9 cellular contexts compared by ENCODE assay signal in genomic region chr4:13548059-13548983, GRCh38. TPM values are rescaled to one million over a fixed set of nuclear protein-coding genes. Genes with fewer than 3 reads are reported as not detected.
A peak's percentile ranks its signal among the peaks of the same experiment; 100 is the strongest.
DNase-seq lines count a peak whose midpoint lies in the region; ATAC-seq and TF ChIP-seq lines count a peak whose summit lies in the region.
"Had no signal": no experiment of that assay in that cellular context is flagged by ENCODE, and none has a peak within 500 bp of the region (broad histone marks: within the 10 kb centered on the region; RNA-seq: fewer than 3 reads in every experiment).

No MANE protein-coding gene starts in this region.

- peaks cover 8% of the 10 kb centered on the region for H3K4me1 ChIP-seq in HUES64 (ENCODE audit: insufficient read depth, low read length)
- H3K4me1 ChIP-seq in neuronal stem cell (ENCODE audit: control insufficient read depth in 2 of 2, insufficient read depth in 1 of 2, low read depth in 1 of 2, low read length in 2 of 2): peaks cover 2 to 4% of the 10 kb centered on the region in 2 donors

- H4K8ac ChIP-seq in neuronal stem cell (ENCODE audit: low read depth, low read length): no peak overlapping the region

- H3K27me3 ChIP-seq in HUES64 (ENCODE audit: insufficient read depth, low read length) (peaks cover 69% of the 10 kb centered on the region), neuronal stem cell (ENCODE audit: control insufficient read depth in 3 of 3, insufficient read depth in 3 of 3, low read depth in 1 of 3, low read length in 3 of 3) (peaks cover 17 to 43% (median 23%) of the 10 kb centered on the region in 3 experiments)

- no peak overlapping the region for H2BK12ac ChIP-seq in neuronal stem cell (ENCODE audit: low read length)

- H3K9me3 ChIP-seq in HUES64 (ENCODE audit: insufficient read depth, low read depth, low read length) (no peaks in the 10 kb centered on the region), neuronal stem cell (replicated peaks in 1 of 2; ENCODE audit: control insufficient read depth in 2 of 2, insufficient read depth in 1 of 2, low read depth in 1 of 2, low read length in 2 of 2) (peaks cover 0 to 14% of the 10 kb centered on the region in 2 donors)

- no peak for ATAC-seq in HG02588 (IDR thresholded peaks at IDR 0.05; ENCODE audit: unreplicated experiment)
- no peak for ATAC-seq in sciatic nerve
- no peak for ATAC-seq in GM21390 (IDR thresholded peaks at IDR 0.05; ENCODE audit: unreplicated experiment)

- H3K4ac ChIP-seq in neuronal stem cell (ENCODE audit: low read length): no peak overlapping the region

- H2BK5ac ChIP-seq in neuronal stem cell (ENCODE audit: low read length): no peak overlapping the region

- H3K4me3 ChIP-seq in GM08714 (ENCODE audit: low read length) (peak overlapping the region; percentile 56; the same call in 1 of the 2 replicates), HUES64 (ENCODE audit: low read length) (peak overlapping the region; percentile 64), astrocyte of the spinal cord (ENCODE audit: low read depth, low read length) (peak overlapping the region; percentile 15), neuronal stem cell (ENCODE audit: low read length in 2 of 2) (peak overlapping the region in 1 of 2 donors; percentile 35)
- H3K4me3 ChIP-seq: lung had no signal

- H2BK120ac ChIP-seq in neuronal stem cell (ENCODE audit: low read depth, low read length): no peak overlapping the region

- H3K27ac ChIP-seq in HUES64 (ENCODE audit: low read depth, low read length) (no peak overlapping the region), neuronal stem cell (replicated peaks; ENCODE audit: low read length) (no peak overlapping the region)

- DNase-seq in astrocyte of the spinal cord (ENCODE audit: low read depth, low spot score) (peak; percentile 32), neuronal stem cell (ENCODE audit: low spot score) (no peak), sciatic nerve (ENCODE audit: low spot score) (no peak)
- no peak for DNase-seq in stimulated activated naive CD4-positive, alpha-beta T cell (lab: John Stamatoyannopoulos, UW)

- no peak overlapping the region for H4K91ac ChIP-seq in neuronal stem cell (ENCODE audit: low read depth, low read length, poor library complexity)

- H3K79me1 ChIP-seq in neuronal stem cell (ENCODE audit: low read depth, low read length): no peaks in the 10 kb centered on the region

- intact Hi-C loops in sciatic nerve (cut with DNase I): loop anchor here (10.0 kb wide), 1 partner anchor 694 kb away; no protein-coding TSS in a partner anchor

- H3K4me2 ChIP-seq in neuronal stem cell (ENCODE audit: insufficient read depth, low read length, poor library complexity, severe bottlenecking): peak overlapping the region; percentile 91

- H2BK15ac ChIP-seq in neuronal stem cell (ENCODE audit: low read length): no peak overlapping the region

- H3K14ac ChIP-seq in neuronal stem cell (ENCODE audit: low read length): no peak overlapping the region

- no peak overlapping the region for H3K23ac ChIP-seq in neuronal stem cell (ENCODE audit: low read depth, low read length, poor library complexity)

- in situ Hi-C loops in astrocyte of the spinal cord (cut with HindIII; ENCODE audit: low sequenced_read_pairs): no loop called here

- TF ChIP-seq CTCF in astrocyte of the spinal cord (IDR thresholded peaks at IDR 0.05; ENCODE audit: low read depth, low read length): no peak

- no peak overlapping the region for H2AK5ac ChIP-seq in neuronal stem cell (ENCODE audit: low read depth, low read length)

- H3K36me3 ChIP-seq in HUES64 (ENCODE audit: insufficient read depth, low read length): no peaks in the 10 kb centered on the region
- H3K36me3 ChIP-seq in neuronal stem cell (replicated peaks in 1 of 2; ENCODE audit: control insufficient read depth in 2 of 2, insufficient read depth in 2 of 2, low read length in 2 of 2): no peaks in the 10 kb centered on the region

- 7% methylated on average over 32 of the region's 35 CpGs for WGBS in HUES64
- no CpG with 5 or more reads among the region's 35 CpGs for WGBS in neuronal stem cell (ENCODE audit: extremely low coverage in 2 of 2, insufficient read length in 2 of 2, insufficient replicate concordance in 1 of 2), 2 donors

- H3K9ac ChIP-seq in HUES64 (ENCODE audit: low read depth, low read length) (no peak overlapping the region), neuronal stem cell (ENCODE audit: low read depth, low read length, poor library complexity) (no peak overlapping the region)

- H2AFZ ChIP-seq in neuronal stem cell (ENCODE audit: low read length): peak overlapping the region; percentile 96

- no peak overlapping the region for H3K18ac ChIP-seq in neuronal stem cell (ENCODE audit: low read length)

RNA-seq across cellular contexts. Expression of gene NKX3-2, which starts 4.0 kb away (rescaled TPM):
- 1.6 TPM for polyA plus RNA-seq in HUES64 (2013, experiment 1 of 2)
- 1.9 TPM for polyA plus RNA-seq in HUES64 (2013, experiment 2 of 2)
- 0.04 TPM for polyA plus RNA-seq in neuronal stem cell (2013, experiment 1 of 2)
- polyA plus RNA-seq in neuronal stem cell (2013, experiment 2 of 2): 0.04 TPM
- total RNA-seq in sciatic nerve: not detected
- total RNA-seq: lung had no signal
- polyA plus RNA-seq: lung had no signal
